9 cellular contexts compared by ENCODE assay signal in genomic region chr6:83592770-83593394, GRCh38.
DNase-seq lines count a peak whose midpoint lies in the region; ATAC-seq, FAIRE-seq and TF ChIP-seq lines count a peak whose summit lies in the region.
"Had no signal": no experiment of that assay in that cellular context is flagged by ENCODE, and none has a peak within 500 bp of the region (broad histone marks: within the 10 kb centered on the region; RNA-seq: fewer than 3 reads in every experiment).

No MANE protein-coding gene starts in this region.

- H4K20me1 ChIP-seq in HCT116 (ENCODE audit: insufficient read depth) = no peaks in the 10 kb centered on the region
- no peaks in the 10 kb centered on the region for H4K20me1 ChIP-seq in K562 (replicated peaks; ENCODE audit: control insufficient read depth, insufficient read depth, low read length)

- TF ChIP-seq EP300 in K562 (IDR thresholded peaks at IDR 0.05; ENCODE audit: low read length) = no peak

- H2AFZ ChIP-seq in HCT116 (ENCODE audit: low read depth, low read length, poor library complexity, severe bottlenecking) (no peak overlapping the region), K562 (ENCODE audit: low read depth, low read length) (peak overlapping the region; percentile 49)

- RAD21 ChIA-PET in HCT116 (lab: Charles Lee; ENCODE audit: low non-redundant PET in 1 of 2, low total read pairs in 2 of 2, uncharacterized antibody in 2 of 2, unreplicated experiment in 2 of 2) = interaction anchor here in 1 of 2 experiments (0.6 kb wide), 1 partner anchor 1319 kb away, joined by 3 read pairs; no protein-coding TSS in a partner anchor

- no peaks in the 10 kb centered on the region for H3K79me2 ChIP-seq in HCT116 (ENCODE audit: insufficient read depth, low read length)
- H3K79me2 ChIP-seq in K562 (ENCODE audit: control insufficient read depth, insufficient read depth, low read length) = no peaks in the 10 kb centered on the region

- intact Hi-C loops in HCT116 (cut with micrococcal nuclease) = no loop called here
- intact Hi-C loops in K562 (cut with micrococcal nuclease) = loop anchor here (5.0 kb wide), 2 partner anchors 56 to 371 kb away; no protein-coding TSS in a partner anchor
- intact Hi-C loops in spleen (cut with DNase I; ENCODE audit: low total_unique reads) = no loop called here

- CTCF ChIA-PET in HCT116 (lab: Charles Lee) (interaction anchor here (1.0 to 1.3 kb wide), 2 partner anchors 8 to 9 kb away, joined by 3 read pairs; no protein-coding TSS in a partner anchor), K562 (lab: Yijun Ruan, JAX; ENCODE audit: low intra/inter-chr PET ratio) (interaction anchor here (0.6 to 1.0 kb wide), 2 partner anchors 56 to 956 kb away, joined by 3 to 4 read pairs; no protein-coding TSS in a partner anchor)

- TF ChIP-seq CTCF in HCT116 (IDR thresholded peaks at IDR 0.05 in 2 of 3, conservative IDR thresholded peaks at IDR 0.05 in 1 of 3; ENCODE audit: borderline replicate concordance in 1 of 3, insufficient read depth in 1 of 3, low read depth in 2 of 3, low read length in 2 of 3) (peak; percentile 34 to 85 (median 75); a peak in 5 of 6 replicates), K562 (IDR thresholded peaks at IDR 0.05 in 2 of 3, conservative IDR thresholded peaks at IDR 0.05 in 1 of 3; ENCODE audit: insufficient read depth in 2 of 3, low read depth in 1 of 3, low read length in 3 of 3) (peak; percentile 64 to 73 (median 69); a peak in 5 of 6 replicates), retinal pigment epithelial cell (conservative IDR thresholded peaks at IDR 0.05; ENCODE audit: low read depth, low read length) (peak; percentile 67), spleen (IDR thresholded peaks at IDR 0.05 in 8 of 11, conservative IDR thresholded peaks at IDR 0.05 in 3 of 11) (peak in 4 of 11 experiments; percentile 15 to 24 (median 16))

- H3K36me3 ChIP-seq in HCT116 (ENCODE audit: control insufficient read depth in 1 of 2, insufficient read depth in 2 of 2, low read length in 2 of 2) (no peaks in the 10 kb centered on the region), K562 (ENCODE audit: control insufficient read depth, insufficient read depth, low read length) (no peaks in the 10 kb centered on the region), spleen (no peaks in the 10 kb centered on the region)

- H3K4me3 ChIP-seq in HCT116 (replicated peaks in 1 of 2; ENCODE audit: low read depth in 1 of 2, low read length in 2 of 2) = no peak overlapping the region
- no peak overlapping the region for H3K4me3 ChIP-seq in K562
- H3K4me3 ChIP-seq in retinal pigment epithelial cell (ENCODE audit: low read length) = no peak overlapping the region
- no peak overlapping the region for H3K4me3 ChIP-seq in spleen

- H3K27me3 ChIP-seq in HCT116 (ENCODE audit: insufficient read depth, low read length) (no peaks in the 10 kb centered on the region), K562 (ENCODE audit: control insufficient read depth in 2 of 2, insufficient read depth in 2 of 2, low read length in 2 of 2) (peaks cover 2 to 5% of the 10 kb centered on the region in 2 experiments; a peak in 2 of 5 replicates), spleen (replicated peaks in 1 of 7) (no peaks in the 10 kb centered on the region)

- H3K27ac ChIP-seq in HCT116 (ENCODE audit: low read depth, low read length) (no peak overlapping the region), K562 (ENCODE audit: extremely low read depth, low read depth, low read length) (no peak overlapping the region), spleen (no peak overlapping the region)

- DNase-seq in SIG-M5 treated with dmso at 0.1 percent for 504 hours (lab: John Stamatoyannopoulos, UW; ENCODE audit: unreplicated experiment) (peak; percentile 36), SIG-M5 (lab: John Stamatoyannopoulos, UW) (no peak), HCT116 (ENCODE audit: low read depth, low spot score) (peak; percentile 26), Kasumi-1 (lab: John Stamatoyannopoulos, UW) (peak; percentile 50 to 57), K562 (ENCODE audit: extremely low read depth in 1 of 4, low spot score in 3 of 4) (peak; percentile 8 to 62 (median 24)), retinal pigment epithelial cell (ENCODE audit: low read depth) (no peak), spleen (no peak)
- DNase-seq in stimulated activated naive CD4-positive, alpha-beta T cell (lab: John Stamatoyannopoulos, UW) = no peak

- H3K4me1 ChIP-seq in HCT116 (ENCODE audit: control insufficient read depth in 1 of 2, insufficient read depth in 2 of 2, low read length in 2 of 2) (no peaks in the 10 kb centered on the region), K562 (replicated peaks in 1 of 2; ENCODE audit: control insufficient read depth in 2 of 2, insufficient read depth in 2 of 2, low read length in 2 of 2) (peaks cover 0 to 4% of the 10 kb centered on the region in 2 experiments; a peak in 1 of 5 replicates), spleen (no peaks in the 10 kb centered on the region)

- peak overlapping the region; percentile 30 for H3K4me2 ChIP-seq in HCT116 (ENCODE audit: low read length)
- peak overlapping the region; percentile 58 for H3K4me2 ChIP-seq in K562 (ENCODE audit: insufficient read depth, low read length)

- H3K9me2 ChIP-seq in HCT116 (ENCODE audit: insufficient read depth) = no peaks in the 10 kb centered on the region

- H3K9ac ChIP-seq in HCT116 (ENCODE audit: low read length) = no peak overlapping the region
- no peak overlapping the region for H3K9ac ChIP-seq in K562 (ENCODE audit: insufficient read depth in 1 of 2, low read depth in 2 of 2, low read length in 2 of 2)

- TF ChIP-seq POLR2A in HCT116 (IDR thresholded peaks at IDR 0.05; ENCODE audit: borderline replicate concordance, extremely low read depth, insufficient read depth, insufficient read length) (no peak), K562 (conservative IDR thresholded peaks at IDR 0.05) (no peak), spleen (IDR thresholded peaks at IDR 0.05) (no peak)

- in situ Hi-C loops in K562 (cut with MboI) = no loop called here

- POLR2A ChIA-PET in HCT116 (lab: Charles Lee) = no interaction called here
- POLR2A ChIA-PET in K562 (lab: Yijun Ruan, JAX) = interaction anchor here (0.6 kb wide), 1 partner anchor 184 kb away, joined by 3 read pairs; no protein-coding TSS in a partner anchor

- FAIRE-seq in K562 (lab: Jason Lieb, UNC) = peak; percentile 93
- FAIRE-seq: colon had no signal

- H3K9me3 ChIP-seq in HCT116 (ENCODE audit: control insufficient read depth in 1 of 2, insufficient read depth in 1 of 2, low read depth in 1 of 2, low read length in 2 of 2) (no peaks in the 10 kb centered on the region), K562 (replicated peaks; ENCODE audit: control insufficient read depth, insufficient read depth, low read depth, low read length) (no peaks in the 10 kb centered on the region), spleen (no peaks in the 10 kb centered on the region)

- no TSS peak for BruUV-seq in HCT116 (replicated peaks; lab: Mats Ljungman, UMichigan)
- BruUV-seq in K562 (replicated peaks; lab: Mats Ljungman, UMichigan) = no TSS peak

- ATAC-seq in HCT116 (peak; percentile 89), K562 (peak; percentile 98)

- 15% methylated on average over 2 of the region's 2 CpGs for WGBS in K562 (ENCODE audit: insufficient coverage, low coverage, missing lambda C conversion rate)
- WGBS in spleen, 5 donors = 70 to 83% (median 80%) methylated on average over 2 of the region's 2 CpGs

- TF ChIP-seq RAD21 in HCT116 (IDR thresholded peaks at IDR 0.05; ENCODE audit: low read depth) (peak; percentile 50), K562 (CRISPR knock-in tag; conservative IDR thresholded peaks at IDR 0.05 in 1 of 2, IDR thresholded peaks at IDR 0.05 in 1 of 2) (peak; percentile 38 to 53; a peak in 3 of 4 replicates)

- no peaks in the 10 kb centered on the region for H3K9me1 ChIP-seq in K562 (ENCODE audit: control insufficient read depth, insufficient read depth, low read length)

TF ChIP-seq in HCT116, 20 proteins besides CTCF, POLR2A, EP300 and RAD21 (continues in another document):
- TF ChIP-seq FOSL1 (IDR thresholded peaks at IDR 0.05; ENCODE audit: low read depth) (no peak), ELF1 (IDR thresholded peaks at IDR 0.05; ENCODE audit: borderline replicate concordance, low read depth) (no peak), SP1 (IDR thresholded peaks at IDR 0.05; ENCODE audit: low read depth) (no peak), SRF (IDR thresholded peaks at IDR 0.05; ENCODE audit: low read depth) (no peak), EGR1 (IDR thresholded peaks at IDR 0.05; ENCODE audit: low read depth) (no peak), EZH2 (IDR thresholded peaks at IDR 0.05) (no peak), ZNF274 (IDR thresholded peaks at IDR 0.05; ENCODE audit: low read depth, low read length) (no peak), SIN3A (IDR thresholded peaks at IDR 0.05; ENCODE audit: low read depth) (no peak), ZFX (IDR thresholded peaks at IDR 0.05) (no peak), YY1 (IDR thresholded peaks at IDR 0.05; ENCODE audit: extremely low read depth, insufficient replicate concordance, low read depth, low read length) (no peak), JUND (IDR thresholded peaks at IDR 0.05) (no peak), MAX (IDR thresholded peaks at IDR 0.05) (no peak; the same call in 1 of the 2 replicates)

Comparison
In these comparisons a context has a peak if more than half of its experiments do, and no peak if none do; other contexts are left out.
1. DNase-seq: peak in SIG-M5 treated with dmso at 0.1 percent for 504 hours (single experiment), HCT116 (single experiment), Kasumi-1 (2 of 2) and K562 (4 of 4); none in SIG-M5 (single experiment), retinal pigment epithelial cell (single experiment), stimulated activated naive CD4-positive, alpha-beta T cell (0 of 6) and spleen (single experiment).